ENCODE assay signal across 1 cellular context in genomic region chr20:47063808-47064207, GRCh38.
TF ChIP-seq lines count a peak whose summit lies in the region.

No MANE protein-coding gene starts in this region.

TF ChIP-seq in WTC11, 78 proteins besides CTCF, POLR2A, EP300 and RAD21 (continued from another document):
- TF ChIP-seq, protein P1, sequence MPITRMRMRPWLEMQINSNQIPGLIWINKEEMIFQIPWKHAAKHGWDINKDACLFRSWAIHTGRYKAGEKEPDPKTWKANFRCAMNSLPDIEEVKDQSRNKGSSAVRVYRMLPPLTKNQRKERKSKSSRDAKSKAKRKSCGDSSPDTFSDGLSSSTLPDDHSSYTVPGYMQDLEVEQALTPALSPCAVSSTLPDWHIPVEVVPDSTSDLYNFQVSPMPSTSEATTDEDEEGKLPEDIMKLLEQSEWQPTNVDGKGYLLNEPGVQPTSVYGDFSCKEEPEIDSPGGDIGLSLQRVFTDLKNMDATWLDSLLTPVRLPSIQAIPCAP (CRISPR knock-in tag; IDR thresholded peaks at IDR 0.05): no peak
- TF ChIP-seq TEAD4 (CRISPR knock-in tag; IDR thresholded peaks at IDR 0.05): no peak
- no peak for TF ChIP-seq MXD4 (CRISPR knock-in tag; IDR thresholded peaks at IDR 0.05; ENCODE audit: borderline replicate concordance)
- no peak for TF ChIP-seq ETV6 (CRISPR knock-in tag; IDR thresholded peaks at IDR 0.05)
- TF ChIP-seq E2F1 (CRISPR knock-in tag; IDR thresholded peaks at IDR 0.05): no peak
- TF ChIP-seq, protein P2, sequence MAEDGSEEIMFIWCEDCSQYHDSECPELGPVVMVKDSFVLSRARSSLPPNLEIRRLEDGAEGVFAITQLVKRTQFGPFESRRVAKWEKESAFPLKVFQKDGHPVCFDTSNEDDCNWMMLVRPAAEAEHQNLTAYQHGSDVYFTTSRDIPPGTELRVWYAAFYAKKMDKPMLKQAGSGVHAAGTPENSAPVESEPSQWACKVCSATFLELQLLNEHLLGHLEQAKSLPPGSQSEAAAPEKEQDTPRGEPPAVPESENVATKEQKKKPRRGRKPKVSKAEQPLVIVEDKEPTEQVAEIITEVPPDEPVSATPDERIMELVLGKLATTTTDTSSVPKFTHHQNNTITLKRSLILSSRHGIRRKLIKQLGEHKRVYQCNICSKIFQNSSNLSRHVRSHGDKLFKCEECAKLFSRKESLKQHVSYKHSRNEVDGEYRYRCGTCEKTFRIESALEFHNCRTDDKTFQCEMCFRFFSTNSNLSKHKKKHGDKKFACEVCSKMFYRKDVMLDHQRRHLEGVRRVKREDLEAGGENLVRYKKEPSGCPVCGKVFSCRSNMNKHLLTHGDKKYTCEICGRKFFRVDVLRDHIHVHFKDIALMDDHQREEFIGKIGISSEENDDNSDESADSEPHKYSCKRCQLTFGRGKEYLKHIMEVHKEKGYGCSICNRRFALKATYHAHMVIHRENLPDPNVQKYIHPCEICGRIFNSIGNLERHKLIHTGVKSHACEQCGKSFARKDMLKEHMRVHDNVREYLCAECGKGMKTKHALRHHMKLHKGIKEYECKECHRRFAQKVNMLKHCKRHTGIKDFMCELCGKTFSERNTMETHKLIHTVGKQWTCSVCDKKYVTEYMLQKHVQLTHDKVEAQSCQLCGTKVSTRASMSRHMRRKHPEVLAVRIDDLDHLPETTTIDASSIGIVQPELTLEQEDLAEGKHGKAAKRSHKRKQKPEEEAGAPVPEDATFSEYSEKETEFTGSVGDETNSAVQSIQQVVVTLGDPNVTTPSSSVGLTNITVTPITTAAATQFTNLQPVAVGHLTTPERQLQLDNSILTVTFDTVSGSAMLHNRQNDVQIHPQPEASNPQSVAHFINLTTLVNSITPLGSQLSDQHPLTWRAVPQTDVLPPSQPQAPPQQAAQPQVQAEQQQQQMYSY (CRISPR knock-in tag; IDR thresholded peaks at IDR 0.05): no peak
- no peak for TF ChIP-seq HMGA2 (CRISPR knock-in tag; IDR thresholded peaks at IDR 0.05)
- TF ChIP-seq SOX15 (CRISPR knock-in tag; IDR thresholded peaks at IDR 0.05): no peak
- no peak for TF ChIP-seq NR2C2 (CRISPR knock-in tag; IDR thresholded peaks at IDR 0.05)
- TF ChIP-seq, protein P3, sequence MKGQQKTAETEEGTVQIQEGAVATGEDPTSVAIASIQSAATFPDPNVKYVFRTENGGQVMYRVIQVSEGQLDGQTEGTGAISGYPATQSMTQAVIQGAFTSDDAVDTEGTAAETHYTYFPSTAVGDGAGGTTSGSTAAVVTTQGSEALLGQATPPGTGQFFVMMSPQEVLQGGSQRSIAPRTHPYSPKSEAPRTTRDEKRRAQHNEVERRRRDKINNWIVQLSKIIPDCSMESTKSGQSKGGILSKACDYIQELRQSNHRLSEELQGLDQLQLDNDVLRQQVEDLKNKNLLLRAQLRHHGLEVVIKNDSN (CRISPR knock-in tag; IDR thresholded peaks at IDR 0.05): no peak
- TF ChIP-seq SP1 (CRISPR knock-in tag; conservative IDR thresholded peaks at IDR 0.05): no peak
